10 cellular contexts compared by ENCODE assay signal in the genomic region with DNA sequence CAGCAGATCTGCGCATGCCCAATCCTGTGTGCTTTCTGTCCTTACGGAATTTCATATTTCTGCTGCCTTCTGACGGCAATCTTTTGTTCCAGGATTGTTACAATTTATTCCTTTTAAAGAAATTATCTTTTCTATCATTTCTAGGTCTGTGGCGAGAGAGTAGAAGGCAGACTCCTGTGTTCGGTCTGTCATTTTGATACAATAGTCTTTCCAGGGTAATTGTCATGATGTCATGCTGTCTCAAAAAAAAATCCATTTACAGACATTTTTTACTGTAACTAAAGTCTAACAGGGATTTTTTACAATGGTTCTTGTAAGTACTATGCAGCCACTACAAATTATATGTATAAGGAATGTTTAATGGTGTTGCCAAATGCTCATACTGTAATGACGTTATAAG. TPM values are rescaled to one million over a fixed set of nuclear protein-coding genes. Genes with fewer than 3 reads are reported as not detected.
"Had no signal": no experiment of that assay in that cellular context is flagged by ENCODE, and none has a peak within 500 bp of the region (broad histone marks: within the 10 kb centered on the region; RNA-seq: fewer than 3 reads in every experiment).

No MANE protein-coding gene starts in this region.

- DNase-seq: GM23248, GOT3, HCEC 1CT, HFFc6 had no signal

- H3K4me3 ChIP-seq: GM23248, GM23338, HAP-1 had no signal

- H3K36me3 ChIP-seq: HAP-1 had no signal

- H2AFZ ChIP-seq: GM23248 had no signal

- H3K9me3 Mint-ChIP-seq: GM23338, H9 had no signal

- H3K9ac ChIP-seq: GM23248 had no signal

- H3K4me3 Mint-ChIP-seq: GM23338, H9, HFFc6 had no signal

- H3K4me2 ChIP-seq: GM23338 had no signal

- H3K27ac ChIP-seq: GM23248 had no signal

- H3K4me1 ChIP-seq: HAP-1 had no signal

- H3K4me1 Mint-ChIP-seq: GM23338, H9 had no signal

- H3K27ac Mint-ChIP-seq: GM23338, H9, HFFc6 had no signal

- H3K9me3 ChIP-seq: HAP-1 had no signal

RNA-seq across cellular contexts. Expression of gene KRTAP7-1, which starts 9.0 kb away (rescaled TPM):
- total RNA-seq: GM23248, GM23338, H1, H4, H7, H9, HFFc6 had no signal
- polyA plus RNA-seq: GM23248, GM23338, H1 had no signal

RNA-seq across cellular contexts. Expression of gene KRTAP8-1, which starts 25.5 kb away (rescaled TPM):
- total RNA-seq: GM23248, GM23338, H1, H4, H7, H9, HFFc6 had no signal
- polyA plus RNA-seq: GM23248, GM23338, H1 had no signal

RNA-seq across cellular contexts. Expression of gene KRTAP11-1, which starts 42.8 kb away (rescaled TPM):
- total RNA-seq: GM23248, GM23338, H1, H4, H7, H9, HFFc6 had no signal
- polyA plus RNA-seq: GM23248, GM23338, H1 had no signal
